ENCODE assay signal across 20 cellular contexts in genomic region chr2:48213646-48214045, GRCh38.
DNase-seq lines count a peak whose midpoint lies in the region; ATAC-seq and TF ChIP-seq lines count a peak whose summit lies in the region.
"Had no signal": no experiment of that assay in that cellular context is flagged by ENCODE, and none has a peak within 500 bp of the region (broad histone marks: within the 10 kb centered on the region; RNA-seq: fewer than 3 reads in every experiment).

No MANE protein-coding gene starts in this region.

- intact Hi-C loops in activated CD8-positive, alpha-beta T cell treated with anti-CD3 and anti-CD28 coated beads for 36 hours (cut with micrococcal nuclease) = no loop called here

- H3K27me3 Mint-ChIP-seq in activated CD8-positive, alpha-beta T cell treated with anti-CD3 and anti-CD28 coated beads for 36 hours = no peaks in the 10 kb centered on the region
- H3K27me3 Mint-ChIP-seq: CD4-positive, alpha-beta T cell; CD8-positive, alpha-beta memory T cell had no signal

- H3K9me3 ChIP-seq in WERI-Rb-1 (ENCODE audit: severe bottlenecking) = peaks cover 6% of the 10 kb centered on the region
- H3K9me3 ChIP-seq: A549, BE2C, HAP-1 had no signal

- no peak overlapping the region for H3K27ac Mint-ChIP-seq in activated CD8-positive, alpha-beta T cell treated with anti-CD3 and anti-CD28 coated beads for 36 hours
- H3K27ac Mint-ChIP-seq: CD14-positive monocyte; CD4-positive, alpha-beta T cell; CD8-positive, alpha-beta memory T cell; HFFc6 had no signal

- H3K9me3 Mint-ChIP-seq in activated CD8-positive, alpha-beta T cell treated with anti-CD3 and anti-CD28 coated beads for 36 hours = no peaks in the 10 kb centered on the region
- H3K9me3 Mint-ChIP-seq: CD4-positive, alpha-beta T cell; CD8-positive, alpha-beta memory T cell; HFFc6 had no signal

- peak; percentile 57 for DNase-seq in D341Med (ENCODE audit: low spot score)
- DNase-seq in NCI-H524 treated with DMSO at 0.1 percent for 48 hours (lab: John Stamatoyannopoulos, UW) = peak; percentile 85
- DNase-seq in WERI-Rb-1 = peak; percentile 70
- DNase-seq in T-helper 1 cell = no peak
- DNase-seq in activated CD8-positive, alpha-beta T cell treated with anti-CD3 and anti-CD28 coated beads for 36 hours = no peak
- DNase-seq: ACHN; AML-193; BE2C; CD4-positive, alpha-beta T cell; CD8-positive, alpha-beta memory T cell; DMS153; DND-41; GOT3; HFFc6 had no signal

- no peaks in the 10 kb centered on the region for H3K27me3 ChIP-seq in WERI-Rb-1 (ENCODE audit: insufficient read depth, low read depth, severe bottlenecking)
- H3K27me3 ChIP-seq: BE2C; BLaER1 treated with 17β-estradiol and CSF1 and Interleukin-3, amounts not matched to agents 10 nM and 100 nM had no signal

- POLR2A ChIA-PET in activated CD8-positive, alpha-beta T cell treated with anti-CD3 and anti-CD28 coated beads for 36 hours (lab: Charles Lee) = no interaction called here

- no peaks in the 10 kb centered on the region for H3K36me3 Mint-ChIP-seq in activated CD8-positive, alpha-beta T cell treated with anti-CD3 and anti-CD28 coated beads for 36 hours (ENCODE audit: low read depth)

- no peak for TF ChIP-seq CTCF in WERI-Rb-1 (IDR thresholded peaks at IDR 0.05; ENCODE audit: low read depth, low read length)
- no peak for TF ChIP-seq CTCF in activated CD8-positive, alpha-beta T cell treated with anti-CD3 and anti-CD28 coated beads for 36 hours (IDR thresholded peaks at IDR 0.05)

- no peak overlapping the region for H3K4me3 Mint-ChIP-seq in activated CD8-positive, alpha-beta T cell treated with anti-CD3 and anti-CD28 coated beads for 36 hours
- H3K4me3 Mint-ChIP-seq: CD14-positive monocyte; CD4-positive, alpha-beta T cell; CD8-positive, alpha-beta memory T cell; HFFc6 had no signal

- peak overlapping the region; percentile 70 for H3K27ac ChIP-seq in WERI-Rb-1
- H3K27ac ChIP-seq: 22Rv1; A549; BLaER1 treated with 17β-estradiol and CSF1 and Interleukin-3, amounts not matched to agents 10 nM and 100 nM had no signal

- H3K4me1 Mint-ChIP-seq in activated CD8-positive, alpha-beta T cell treated with anti-CD3 and anti-CD28 coated beads for 36 hours (ENCODE audit: low read depth) = peaks cover 5% of the 10 kb centered on the region
- H3K4me1 Mint-ChIP-seq: CD8-positive, alpha-beta memory T cell had no signal

- H3K4me3 ChIP-seq in WERI-Rb-1 (ENCODE audit: low read depth, low read length) = peak overlapping the region; percentile 13; the same call in 1 of the 2 replicates
- H3K4me3 ChIP-seq: A549; BLaER1 treated with 17β-estradiol and CSF1 and Interleukin-3, amounts not matched to agents 10 nM and 100 nM; HAP-1 had no signal

- ATAC-seq in HG02852 (IDR thresholded peaks at IDR 0.05; ENCODE audit: unreplicated experiment) = no peak
- ATAC-seq in activated CD8-positive, alpha-beta T cell treated with anti-CD3 and anti-CD28 coated beads for 36 hours = no peak
- ATAC-seq: A549 had no signal

- CTCF ChIA-PET in activated CD8-positive, alpha-beta T cell treated with anti-CD3 and anti-CD28 coated beads for 36 hours (lab: Charles Lee) = interaction anchor here (1.4 kb wide), 1 partner anchor 11 kb away, joined by 3 read pairs; no protein-coding TSS in a partner anchor

- H3K36me3 ChIP-seq in WERI-Rb-1 = no peaks in the 10 kb centered on the region
- H3K36me3 ChIP-seq: BE2C; BLaER1 treated with 17β-estradiol and CSF1 and Interleukin-3, amounts not matched to agents 10 nM and 100 nM; HAP-1 had no signal

Comparison
In these comparisons a context has a peak if more than half of its experiments do, and no peak if none do; other contexts are left out.
1. DNase-seq: peak in D341Med (single experiment), NCI-H524 treated with DMSO at 0.1 percent for 48 hours (single experiment) and WERI-Rb-1 (single experiment); none in T-helper 1 cell (0 of 5) and activated CD8-positive, alpha-beta T cell treated with anti-CD3 and anti-CD28 coated beads for 36 hours (single experiment).